1 cellular context compared by ENCODE assay signal in the genomic region with DNA sequence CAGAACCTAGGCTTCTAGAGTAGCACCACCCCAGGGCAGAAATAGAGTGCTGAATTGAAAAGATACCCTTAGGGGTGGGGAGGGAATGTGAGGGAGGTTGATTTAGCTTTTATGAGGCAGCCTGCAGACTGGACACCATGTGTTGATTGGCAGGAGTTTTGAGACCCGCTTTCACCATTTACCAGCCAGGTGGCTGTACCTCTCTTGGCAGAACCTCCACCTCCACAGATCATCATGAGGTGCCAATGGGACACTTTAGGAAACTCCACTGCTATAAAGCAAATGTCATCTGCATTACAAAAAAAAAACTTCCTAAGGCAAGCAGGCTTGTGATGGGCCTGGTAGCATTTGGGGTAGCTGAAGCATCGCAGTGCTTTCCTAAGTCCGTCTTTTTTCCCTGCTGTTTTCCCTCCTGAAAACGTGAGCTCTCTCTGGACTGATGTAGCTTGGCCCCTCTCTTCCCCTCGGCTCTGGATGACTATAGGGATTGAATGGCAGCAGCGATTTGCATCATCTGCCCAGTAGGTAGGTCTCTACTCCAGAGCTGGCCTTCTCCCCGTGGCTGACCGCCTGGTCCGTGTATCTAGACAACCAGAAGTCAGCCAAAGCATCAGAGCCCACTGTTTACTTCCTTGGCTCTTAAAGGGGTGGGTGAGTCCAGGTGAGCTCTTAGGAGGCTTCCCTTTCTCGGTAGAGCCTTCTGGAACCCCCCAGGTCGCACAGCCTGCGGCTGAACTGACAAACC.
TF ChIP-seq lines count a peak whose summit lies in the region.

No MANE protein-coding gene starts in this region.

TF ChIP-seq in HCT116, 20 proteins besides CTCF, POLR2A, EP300 and RAD21 (continued from another document):
- TF ChIP-seq, protein P1, sequence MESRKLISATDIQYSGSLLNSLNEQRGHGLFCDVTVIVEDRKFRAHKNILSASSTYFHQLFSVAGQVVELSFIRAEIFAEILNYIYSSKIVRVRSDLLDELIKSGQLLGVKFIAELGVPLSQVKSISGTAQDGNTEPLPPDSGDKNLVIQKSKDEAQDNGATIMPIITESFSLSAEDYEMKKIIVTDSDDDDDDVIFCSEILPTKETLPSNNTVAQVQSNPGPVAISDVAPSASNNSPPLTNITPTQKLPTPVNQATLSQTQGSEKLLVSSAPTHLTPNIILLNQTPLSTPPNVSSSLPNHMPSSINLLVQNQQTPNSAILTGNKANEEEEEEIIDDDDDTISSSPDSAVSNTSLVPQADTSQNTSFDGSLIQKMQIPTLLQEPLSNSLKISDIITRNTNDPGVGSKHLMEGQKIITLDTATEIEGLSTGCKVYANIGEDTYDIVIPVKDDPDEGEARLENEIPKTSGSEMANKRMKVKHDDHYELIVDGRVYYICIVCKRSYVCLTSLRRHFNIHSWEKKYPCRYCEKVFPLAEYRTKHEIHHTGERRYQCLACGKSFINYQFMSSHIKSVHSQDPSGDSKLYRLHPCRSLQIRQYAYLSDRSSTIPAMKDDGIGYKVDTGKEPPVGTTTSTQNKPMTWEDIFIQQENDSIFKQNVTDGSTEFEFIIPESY (IDR thresholded peaks at IDR 0.05; ENCODE audit: extremely low read depth, insufficient replicate concordance, low read length), result no peak
- TF ChIP-seq ELF1 (IDR thresholded peaks at IDR 0.05; ENCODE audit: borderline replicate concordance, low read depth) (no peak), EZH2 (IDR thresholded peaks at IDR 0.05) (no peak), JUND (IDR thresholded peaks at IDR 0.05) (no peak), YY1 (IDR thresholded peaks at IDR 0.05; ENCODE audit: extremely low read depth, insufficient replicate concordance, low read depth, low read length) (no peak), ZFX (IDR thresholded peaks at IDR 0.05) (no peak), POLR2AphosphoS5 (IDR thresholded peaks at IDR 0.05; ENCODE audit: low read depth, low read length) (no peak), ZNF274 (IDR thresholded peaks at IDR 0.05; ENCODE audit: low read depth, low read length) (no peak), CBX3 (IDR thresholded peaks at IDR 0.05; ENCODE audit: low read depth) (no peak)
- TF ChIP-seq, protein P2, sequence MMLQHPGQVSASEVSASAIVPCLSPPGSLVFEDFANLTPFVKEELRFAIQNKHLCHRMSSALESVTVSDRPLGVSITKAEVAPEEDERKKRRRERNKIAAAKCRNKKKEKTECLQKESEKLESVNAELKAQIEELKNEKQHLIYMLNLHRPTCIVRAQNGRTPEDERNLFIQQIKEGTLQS (IDR thresholded peaks at IDR 0.05), result no peak
- TF ChIP-seq, protein P3, sequence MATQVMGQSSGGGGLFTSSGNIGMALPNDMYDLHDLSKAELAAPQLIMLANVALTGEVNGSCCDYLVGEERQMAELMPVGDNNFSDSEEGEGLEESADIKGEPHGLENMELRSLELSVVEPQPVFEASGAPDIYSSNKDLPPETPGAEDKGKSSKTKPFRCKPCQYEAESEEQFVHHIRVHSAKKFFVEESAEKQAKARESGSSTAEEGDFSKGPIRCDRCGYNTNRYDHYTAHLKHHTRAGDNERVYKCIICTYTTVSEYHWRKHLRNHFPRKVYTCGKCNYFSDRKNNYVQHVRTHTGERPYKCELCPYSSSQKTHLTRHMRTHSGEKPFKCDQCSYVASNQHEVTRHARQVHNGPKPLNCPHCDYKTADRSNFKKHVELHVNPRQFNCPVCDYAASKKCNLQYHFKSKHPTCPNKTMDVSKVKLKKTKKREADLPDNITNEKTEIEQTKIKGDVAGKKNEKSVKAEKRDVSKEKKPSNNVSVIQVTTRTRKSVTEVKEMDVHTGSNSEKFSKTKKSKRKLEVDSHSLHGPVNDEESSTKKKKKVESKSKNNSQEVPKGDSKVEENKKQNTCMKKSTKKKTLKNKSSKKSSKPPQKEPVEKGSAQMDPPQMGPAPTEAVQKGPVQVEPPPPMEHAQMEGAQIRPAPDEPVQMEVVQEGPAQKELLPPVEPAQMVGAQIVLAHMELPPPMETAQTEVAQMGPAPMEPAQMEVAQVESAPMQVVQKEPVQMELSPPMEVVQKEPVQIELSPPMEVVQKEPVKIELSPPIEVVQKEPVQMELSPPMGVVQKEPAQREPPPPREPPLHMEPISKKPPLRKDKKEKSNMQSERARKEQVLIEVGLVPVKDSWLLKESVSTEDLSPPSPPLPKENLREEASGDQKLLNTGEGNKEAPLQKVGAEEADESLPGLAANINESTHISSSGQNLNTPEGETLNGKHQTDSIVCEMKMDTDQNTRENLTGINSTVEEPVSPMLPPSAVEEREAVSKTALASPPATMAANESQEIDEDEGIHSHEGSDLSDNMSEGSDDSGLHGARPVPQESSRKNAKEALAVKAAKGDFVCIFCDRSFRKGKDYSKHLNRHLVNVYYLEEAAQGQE (IDR thresholded peaks at IDR 0.05; ENCODE audit: low read depth), result no peak
